In genomic region chr18:8952796-8953760, GRCh38 we compare ENCODE assay signal across 21 cellular contexts.
DNase-seq lines count a peak whose midpoint lies in the region; ATAC-seq, FAIRE-seq and TF ChIP-seq lines count a peak whose summit lies in the region.
"Had no signal": no experiment of that assay in that cellular context is flagged by ENCODE, and none has a peak within 500 bp of the region (broad histone marks: within the 10 kb centered on the region; RNA-seq: fewer than 3 reads in every experiment).

No MANE protein-coding gene starts in this region.

- no peaks in the 10 kb centered on the region for H3K27me3 ChIP-seq in bronchial epithelial cell (ENCODE audit: control insufficient read depth, insufficient read depth, low read length)
- H3K27me3 ChIP-seq: BE2C, esophagus muscularis mucosa had no signal

- no peak for FAIRE-seq in bronchial epithelial cell (lab: Jason Lieb, UNC)

- DNase-seq in AG10803 (ENCODE audit: low read depth) (peak; percentile 100), LHCN-M2 (ENCODE audit: low read depth) (peak; percentile 68), bronchial epithelial cell (ENCODE audit: low read depth) (peak; percentile 73), inferior parietal cortex (ENCODE audit: extremely low spot score) (peak; percentile 34), SHP77 (lab: John Stamatoyannopoulos, UW) (no peak)
- no peak for DNase-seq in effector memory CD8-positive, alpha-beta T cell
- no peak for DNase-seq in activated T-cell treated with anti-CD3 and anti-CD28 coated beads, Interleukin-2, amount 50 U/mL, for 4 hours
- DNase-seq: BE2C; DMS79 treated with DMSO at 0.1 percent for 48 hours; H9; NCI-H1092 treated with DMSO at 0.1 percent for 48 hours; NCI-H510A treated with DMSO at 0.1 percent for 48 hours; RPMI8226; stimulated activated CD4-positive, alpha-beta T cell treated with anti-CD3 and anti-CD28 coated beads, Interleukin-2, amount 100 ng/mL, for 24 hours had no signal

- no peaks in the 10 kb centered on the region for H3K36me3 ChIP-seq in bronchial epithelial cell (ENCODE audit: control insufficient read depth, insufficient read depth, low read length)
- H3K36me3 ChIP-seq: BE2C, esophagus muscularis mucosa, prostate gland had no signal

- ATAC-seq in effector memory CD8-positive, alpha-beta T cell (replicated peaks) = no peak
- ATAC-seq in GM18858 (IDR thresholded peaks at IDR 0.05; ENCODE audit: unreplicated experiment) = no peak
- ATAC-seq in activated T-cell treated with anti-CD3 and anti-CD28 coated beads, Interleukin-2, amount 50 U/mL, for 4 hours = no peak
- ATAC-seq: stimulated activated effector memory CD8-positive, alpha-beta T cell treated with anti-CD3 and anti-CD28 coated beads, Interleukin-12 subunit alpha, Interleukin-12 subunit beta, amount 100 ng/mL, for 72 hours had no signal

- H3K4me3 Mint-ChIP-seq in effector memory CD8-positive, alpha-beta T cell = no peak overlapping the region
- H3K4me3 Mint-ChIP-seq in activated T-cell treated with anti-CD3 and anti-CD28 coated beads, Interleukin-2, amount 50 U/mL, for 4 hours = no peak overlapping the region
- H3K4me3 Mint-ChIP-seq: H9; stimulated activated effector memory CD8-positive, alpha-beta T cell treated with anti-CD3 and anti-CD28 coated beads, Interleukin-12 subunit alpha, Interleukin-12 subunit beta, amount 100 ng/mL, for 72 hours; T-helper 2 cell treated with Interferon-gamma antibody and Interleukin-4, amounts not matched to agents 5 μg/mL and 100 μg/mL, for 36 hours had no signal

- H3K4me3 ChIP-seq in AG10803 (ENCODE audit: low read length) (no peak overlapping the region), bronchial epithelial cell (ENCODE audit: low read depth, low read length) (no peak overlapping the region)
- H3K4me3 ChIP-seq: esophagus muscularis mucosa, prostate gland had no signal

- H3K9me3 Mint-ChIP-seq in effector memory CD8-positive, alpha-beta T cell = no peaks in the 10 kb centered on the region
- H3K9me3 Mint-ChIP-seq in activated T-cell treated with anti-CD3 and anti-CD28 coated beads, Interleukin-2, amount 50 U/mL, for 4 hours = no peaks in the 10 kb centered on the region
- H3K9me3 Mint-ChIP-seq: activated T-helper 2 cell treated with anti-CD3 and anti-CD28 coated beads, Interferon-gamma antibody, Interleukin-2, Interleukin-4, amounts not matched to agents 10 μg/mL and 5 μg/mL and 100 μg/mL, durations not matched to agents 14 hours and 24 hours and 36 hours; stimulated activated effector memory CD8-positive, alpha-beta T cell treated with anti-CD3 and anti-CD28 coated beads, Interleukin-12 subunit alpha, Interleukin-12 subunit beta, amount 100 ng/mL, for 72 hours; T-helper 2 cell treated with Interferon-gamma antibody and Interleukin-4, amounts not matched to agents 5 μg/mL and 100 μg/mL, for 36 hours had no signal

- peaks cover 21 to 30% of the 10 kb centered on the region in 2 donors for H3K27me3 Mint-ChIP-seq in effector memory CD8-positive, alpha-beta T cell
- peaks cover 5% of the 10 kb centered on the region for H3K27me3 Mint-ChIP-seq in activated T-cell treated with anti-CD3 and anti-CD28 coated beads, Interleukin-2, amount 50 U/mL, for 4 hours (ENCODE audit: low read depth)

- H3K27ac Mint-ChIP-seq in effector memory CD8-positive, alpha-beta T cell = no peak overlapping the region
- H3K27ac Mint-ChIP-seq: activated T-helper 2 cell treated with anti-CD3 and anti-CD28 coated beads, Interferon-gamma antibody, Interleukin-2, Interleukin-4, amounts not matched to agents 10 μg/mL and 5 μg/mL and 100 μg/mL, durations not matched to agents 14 hours and 24 hours and 36 hours; H9; stimulated activated effector memory CD8-positive, alpha-beta T cell treated with anti-CD3 and anti-CD28 coated beads, Interleukin-12 subunit alpha, Interleukin-12 subunit beta, amount 100 ng/mL, for 72 hours; T-helper 2 cell treated with Interferon-gamma antibody and Interleukin-4, amounts not matched to agents 5 μg/mL and 100 μg/mL, for 36 hours had no signal

- no peaks in the 10 kb centered on the region for H3K36me3 Mint-ChIP-seq in effector memory CD8-positive, alpha-beta T cell (ENCODE audit: insufficient read depth)
- H3K36me3 Mint-ChIP-seq in activated T-cell treated with anti-CD3 and anti-CD28 coated beads, Interleukin-2, amount 50 U/mL, for 4 hours (ENCODE audit: insufficient read depth) = no peaks in the 10 kb centered on the region
- H3K36me3 Mint-ChIP-seq: brain; stimulated activated effector memory CD8-positive, alpha-beta T cell treated with anti-CD3 and anti-CD28 coated beads, Interleukin-12 subunit alpha, Interleukin-12 subunit beta, amount 100 ng/mL, for 72 hours had no signal

- H3K4me1 Mint-ChIP-seq in effector memory CD8-positive, alpha-beta T cell (ENCODE audit: low read depth in 2 of 2) = peaks cover 0 to 4% of the 10 kb centered on the region in 2 donors
- H3K4me1 Mint-ChIP-seq in activated T-cell treated with anti-CD3 and anti-CD28 coated beads, Interleukin-2, amount 50 U/mL, for 4 hours (ENCODE audit: low read depth) = peaks cover 9% of the 10 kb centered on the region
- H3K4me1 Mint-ChIP-seq: stimulated activated effector memory CD8-positive, alpha-beta T cell treated with anti-CD3 and anti-CD28 coated beads, Interleukin-12 subunit alpha, Interleukin-12 subunit beta, amount 100 ng/mL, for 72 hours had no signal

- TF ChIP-seq CTCF in AG10803 (conservative IDR thresholded peaks at IDR 0.05; ENCODE audit: low read length) (peak; percentile 64), bronchial epithelial cell (IDR thresholded peaks at IDR 0.05; ENCODE audit: insufficient read depth, low read length, severe bottlenecking) (no peak)

Comparison
In these comparisons a context has a peak if more than half of its experiments do, and no peak if none do; other contexts are left out.
1. DNase-seq: peak in AG10803 (single experiment), LHCN-M2 (single experiment), bronchial epithelial cell (single experiment) and inferior parietal cortex (single experiment); none in effector memory CD8-positive, alpha-beta T cell (0 of 3), activated T-cell treated with anti-CD3 and anti-CD28 coated beads, Interleukin-2, amount 50 U/mL, for 4 hours (single experiment) and SHP77 (0 of 2).